ENCODE assay signal across 1 cellular context in the genomic region with DNA sequence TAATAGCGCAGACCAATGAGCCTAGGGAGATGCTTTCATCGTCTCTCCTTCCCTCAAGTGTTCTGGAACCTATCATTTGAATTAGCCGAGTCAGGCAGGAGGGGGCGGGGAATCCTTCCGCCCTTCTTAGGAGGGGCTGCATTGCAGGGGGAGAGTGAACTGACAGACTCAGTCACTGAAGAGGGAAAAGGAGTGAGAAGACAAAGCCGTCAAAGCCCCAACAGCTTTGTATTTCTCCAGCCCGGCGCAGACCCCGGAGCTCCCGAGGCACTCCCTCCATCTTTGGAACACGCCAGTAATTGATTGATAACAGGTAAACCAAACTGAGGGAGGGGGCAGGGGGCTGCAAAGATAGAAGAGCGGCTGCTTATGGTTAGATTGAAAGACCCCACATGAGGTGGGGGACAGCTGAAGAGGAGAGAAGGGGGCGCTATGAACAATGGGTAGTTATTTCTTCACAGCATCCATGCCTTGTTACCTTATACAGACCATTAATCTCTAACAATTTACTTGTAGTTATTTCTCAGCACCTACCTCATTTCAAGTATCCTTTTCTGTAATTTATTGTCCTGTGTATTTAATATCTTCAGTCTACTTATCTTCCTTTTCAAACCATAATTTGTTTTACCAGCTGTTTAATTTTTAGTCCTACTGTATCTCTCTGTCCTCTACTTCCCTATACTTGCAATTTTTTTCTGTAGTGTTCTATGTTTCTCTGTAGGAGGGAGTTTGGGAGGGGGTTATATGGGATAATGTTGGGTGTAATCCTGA.
TF ChIP-seq lines count a peak whose summit lies in the region.

A gene with protein sequence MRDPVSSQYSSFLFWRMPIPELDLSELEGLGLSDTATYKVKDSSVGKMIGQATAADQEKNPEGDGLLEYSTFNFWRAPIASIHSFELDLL (plus strand): TSS at position 157 of the 771 bp plus-strand sequence. CDS start 6,828 bp downstream, outside the sequence.

TF ChIP-seq in H1, 55 proteins besides CTCF, POLR2A, EP300 and RAD21 (continued from another document):
- TF ChIP-seq SIN3A (conservative IDR thresholded peaks at IDR 0.05 in 1 of 2, IDR thresholded peaks at IDR 0.05 in 1 of 2; ENCODE audit: low read depth in 1 of 2, low read length in 2 of 2) (peak; percentile 94 to 97), CTBP2 (IDR thresholded peaks at IDR 0.05; ENCODE audit: borderline replicate concordance, insufficient read depth, insufficient read length, low read length) (peak; percentile 92), TCF12 (IDR thresholded peaks at IDR 0.05; ENCODE audit: low read depth, low read length) (no peak), NANOG (IDR thresholded peaks at IDR 0.05; ENCODE audit: insufficient read depth, low read depth, low read length, poor library complexity, severe bottlenecking) (peak; percentile 19), HDAC2 (IDR thresholded peaks at IDR 0.05; ENCODE audit: borderline replicate concordance in 1 of 2, low read depth in 2 of 2, low read length in 2 of 2) (peak in 1 of 2 experiments; percentile 37; a peak in 1 of 4 replicates), YY1 (IDR thresholded peaks at IDR 0.05; ENCODE audit: low read depth, low read length) (no peak), POLR2AphosphoS5 (IDR thresholded peaks at IDR 0.05; ENCODE audit: low read depth, low read length) (peak; percentile 33; the same call in 1 of the 2 replicates), TAF7 (optimal IDR thresholded peaks at IDR 0.05; ENCODE audit: borderline replicate concordance, low read depth, low read length) (peak; percentile 58), CBX5 (IDR thresholded peaks at IDR 0.05; ENCODE audit: low read depth, low read length) (no peak), TEAD4 (IDR thresholded peaks at IDR 0.05; ENCODE audit: low read depth, low read length) (peak; percentile 55; the same call in 1 of the 2 replicates), RXRA (IDR thresholded peaks at IDR 0.05; ENCODE audit: insufficient read depth, low read depth, low read length) (no peak), CEBPB (IDR thresholded peaks at IDR 0.05; ENCODE audit: low read depth, low read length) (no peak), RBBP5 (IDR thresholded peaks at IDR 0.05; ENCODE audit: borderline replicate concordance, low read depth, low read length) (no peak; the same call in 1 of the 2 replicates), SIRT6 (IDR thresholded peaks at IDR 0.05; ENCODE audit: low read length) (no peak), KDM4A (IDR thresholded peaks at IDR 0.05; ENCODE audit: low read depth, low read length, severe bottlenecking) (no peak), KDM1A (IDR thresholded peaks at IDR 0.05; ENCODE audit: borderline replicate concordance, low read length) (no peak), GTF2F1 (IDR thresholded peaks at IDR 0.05; ENCODE audit: borderline replicate concordance, low read depth, low read length) (no peak), SP1 (IDR thresholded peaks at IDR 0.05; ENCODE audit: low read depth, low read length) (0 out of 2 replicates have a peak, but pooled peaks have one; percentile 49), SP4 (IDR thresholded peaks at IDR 0.05; ENCODE audit: low read length) (no peak), MAFK (IDR thresholded peaks at IDR 0.05; ENCODE audit: low read depth, low read length) (peak; percentile 74; the same call in 1 of the 2 replicates), TAF1 (IDR thresholded peaks at IDR 0.05; ENCODE audit: low read depth, low read length) (peak; percentile 49; the same call in 1 of the 2 replicates), SUZ12 (IDR thresholded peaks at IDR 0.05; ENCODE audit: low read length) (no peak), ASH2L (IDR thresholded peaks at IDR 0.05; ENCODE audit: low read length) (peak; percentile 29), NRF1 (IDR thresholded peaks at IDR 0.05; ENCODE audit: low read depth, low read length) (no peak), CHD2 (IDR thresholded peaks at IDR 0.05; ENCODE audit: low read length) (peak; percentile 57; the same call in 1 of the 2 replicates), CHD1 (IDR thresholded peaks at IDR 0.05; ENCODE audit: low read depth, low read length) (no peak), CREB1 (IDR thresholded peaks at IDR 0.05) (peak; percentile 31; the same call in 1 of the 2 replicates), HDAC6 (IDR thresholded peaks at IDR 0.05; ENCODE audit: low read depth, low read length) (no peak), RFX5 (IDR thresholded peaks at IDR 0.05; ENCODE audit: borderline replicate concordance, low read depth, low read length) (no peak), EZH2 (IDR thresholded peaks at IDR 0.05; ENCODE audit: low read depth, low read length, severe bottlenecking) (no peak), SAP30 (IDR thresholded peaks at IDR 0.05; ENCODE audit: insufficient read depth, insufficient replicate concordance, low read length) (peak; percentile 81)
- TF ChIP-seq, protein P1, sequence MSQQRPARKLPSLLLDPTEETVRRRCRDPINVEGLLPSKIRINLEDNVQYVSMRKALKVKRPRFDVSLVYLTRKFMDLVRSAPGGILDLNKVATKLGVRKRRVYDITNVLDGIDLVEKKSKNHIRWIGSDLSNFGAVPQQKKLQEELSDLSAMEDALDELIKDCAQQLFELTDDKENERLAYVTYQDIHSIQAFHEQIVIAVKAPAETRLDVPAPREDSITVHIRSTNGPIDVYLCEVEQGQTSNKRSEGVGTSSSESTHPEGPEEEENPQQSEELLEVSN (IDR thresholded peaks at IDR 0.05): no peak
- TF ChIP-seq, protein P2, sequence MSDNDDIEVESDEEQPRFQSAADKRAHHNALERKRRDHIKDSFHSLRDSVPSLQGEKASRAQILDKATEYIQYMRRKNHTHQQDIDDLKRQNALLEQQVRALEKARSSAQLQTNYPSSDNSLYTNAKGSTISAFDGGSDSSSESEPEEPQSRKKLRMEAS (IDR thresholded peaks at IDR 0.05): 0 out of 2 replicates have a peak, but pooled peaks have one; percentile 11
- TF ChIP-seq, protein P3, sequence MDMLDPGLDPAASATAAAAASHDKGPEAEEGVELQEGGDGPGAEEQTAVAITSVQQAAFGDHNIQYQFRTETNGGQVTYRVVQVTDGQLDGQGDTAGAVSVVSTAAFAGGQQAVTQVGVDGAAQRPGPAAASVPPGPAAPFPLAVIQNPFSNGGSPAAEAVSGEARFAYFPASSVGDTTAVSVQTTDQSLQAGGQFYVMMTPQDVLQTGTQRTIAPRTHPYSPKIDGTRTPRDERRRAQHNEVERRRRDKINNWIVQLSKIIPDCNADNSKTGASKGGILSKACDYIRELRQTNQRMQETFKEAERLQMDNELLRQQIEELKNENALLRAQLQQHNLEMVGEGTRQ (IDR thresholded peaks at IDR 0.05; ENCODE audit: low read length): no peak
